ENCODE assay signal across 31 cellular contexts in the genomic region with DNA sequence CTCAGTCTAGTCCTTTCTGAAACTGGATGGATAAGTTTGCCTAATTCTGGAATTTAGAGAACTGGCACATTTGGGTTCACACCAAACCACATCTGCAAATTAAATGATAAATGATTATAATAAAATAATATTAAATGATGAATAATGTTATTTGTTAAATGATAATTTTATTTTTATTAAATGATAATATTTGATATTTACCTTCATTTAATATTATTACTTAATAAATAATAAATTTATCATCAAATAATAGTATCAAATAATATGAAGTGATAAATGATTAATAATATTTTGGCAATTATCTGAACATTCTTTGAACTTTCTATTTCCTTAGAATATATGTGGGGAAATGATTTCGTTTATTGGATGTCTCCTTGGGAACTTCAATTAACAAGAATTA.
"Had no signal": no experiment of that assay in that cellular context is flagged by ENCODE, and none has a peak within 500 bp of the region (broad histone marks: within the 10 kb centered on the region; RNA-seq: fewer than 3 reads in every experiment).

No MANE protein-coding gene starts in this region.

- H3K4me1 Mint-ChIP-seq: activated CD4-positive, alpha-beta T cell treated with anti-CD3 and anti-CD28 coated beads for 36 hours; activated CD4-positive, alpha-beta T cell treated with anti-CD3 and anti-CD28 coated beads, Interleukin-2, amount 10 ng/mL, durations not matched to agents 24 days and 14 days; activated CD8-positive, alpha-beta memory T cell treated with anti-CD3 and anti-CD28 coated beads, Interleukin-2, amount 10 ng/mL, durations not matched to agents 7 days and 5 days; activated naive CD4-positive, alpha-beta T cell treated with anti-CD3 and anti-CD28 coated beads, Interleukin-2, amount 50 U/mL, for 24 hours; activated naive CD8-positive, alpha-beta T cell treated with anti-CD3 and anti-CD28 coated beads for 36 hours; activated naive CD8-positive, alpha-beta T cell treated with anti-CD3 and anti-CD28 coated beads, Interleukin-2, amount 50 U/mL, for 24 hours had no signal

- H3K36me3 ChIP-seq: adrenal gland, colonic mucosa, gastrocnemius medialis, heart left ventricle, WERI-Rb-1 had no signal

- H3K9me3 ChIP-seq: adrenal gland, body of pancreas, colonic mucosa, gastrocnemius medialis, heart left ventricle had no signal

- H3K27me3 ChIP-seq: adrenal gland, body of pancreas, colonic mucosa, gastrocnemius medialis, heart left ventricle had no signal

- DNase-seq: activated CD4-positive, alpha-beta memory T cell treated with anti-CD3 and anti-CD28 coated beads for 36 hours; activated CD4-positive, alpha-beta T cell treated with anti-CD3 and anti-CD28 coated beads for 36 hours; activated CD4-positive, alpha-beta T cell treated with anti-CD3 and anti-CD28 coated beads, Interleukin-2, amount 10 ng/mL, durations not matched to agents 24 days and 14 days; activated CD4-positive, CD25-positive, alpha-beta regulatory T cell; activated CD4-positive, CD25-positive, alpha-beta regulatory T cell treated with anti-CD3 and anti-CD28 coated beads, Interleukin-2, amount 50 U/mL, for 72 hours; activated CD8-positive, alpha-beta memory T cell treated with anti-CD3 and anti-CD28 coated beads, Interleukin-2, amount 10 ng/mL, durations not matched to agents 7 days and 5 days; activated CD8-positive, alpha-beta memory T cell treated with anti-CD3 and anti-CD28 coated beads, Interleukin-2, amount 50 U/mL, for 4 hours; activated CD8-positive, alpha-beta T cell treated with anti-CD3 and anti-CD28 coated beads, Interleukin-2, amount 10 ng/mL, durations not matched to agents 7 days and 5 days; activated effector memory CD4-positive, alpha-beta T cell treated with anti-CD3 and anti-CD28 coated beads, Interleukin-2, amount 50 U/mL, for 16 hours; activated naive CD4-positive, alpha-beta T cell treated with anti-CD3 and anti-CD28 coated beads for 36 hours; activated naive CD8-positive, alpha-beta T cell treated with anti-CD3 and anti-CD28 coated beads for 36 hours; activated naive CD8-positive, alpha-beta T cell treated with anti-CD3 and anti-CD28 coated beads, Interleukin-2, amount 50 U/mL, for 24 hours; activated T-cell treated with anti-CD3 and anti-CD28 coated beads, Interleukin-2, amount 50 U/mL, for 1 hour; activated T-cell treated with anti-CD3 and anti-CD28 coated beads, Interleukin-2, amount 50 U/mL, for 48 hours; adrenal gland; amygdala; aorta; body of pancreas; caudate nucleus; colonic mucosa; effector CD8-positive, alpha-beta T cell; foreskin fibroblast; gastrocnemius medialis; glutamatergic neuron; heart left ventricle; T-helper 2 cell; WERI-Rb-1 had no signal

- H3K4me1 ChIP-seq: adrenal gland, body of pancreas, colonic mucosa, gastrocnemius medialis, heart left ventricle had no signal

- H3K27ac Mint-ChIP-seq: activated CD4-positive, alpha-beta memory T cell treated with anti-CD3 and anti-CD28 coated beads for 36 hours; activated CD4-positive, alpha-beta T cell treated with anti-CD3 and anti-CD28 coated beads for 36 hours; activated CD4-positive, alpha-beta T cell treated with anti-CD3 and anti-CD28 coated beads, Interleukin-2, amount 10 ng/mL, durations not matched to agents 24 days and 14 days; activated CD8-positive, alpha-beta memory T cell treated with anti-CD3 and anti-CD28 coated beads, Interleukin-2, amount 10 ng/mL, durations not matched to agents 7 days and 5 days; activated CD8-positive, alpha-beta T cell treated with anti-CD3 and anti-CD28 coated beads, Interleukin-2, amount 10 ng/mL, durations not matched to agents 7 days and 5 days; activated naive CD4-positive, alpha-beta T cell treated with anti-CD3 and anti-CD28 coated beads for 36 hours; activated naive CD4-positive, alpha-beta T cell treated with anti-CD3 and anti-CD28 coated beads, Interleukin-2, amount 50 U/mL, for 24 hours; activated naive CD8-positive, alpha-beta T cell treated with anti-CD3 and anti-CD28 coated beads for 36 hours; activated naive CD8-positive, alpha-beta T cell treated with anti-CD3 and anti-CD28 coated beads, Interleukin-2, amount 50 U/mL, for 24 hours; activated T-helper 1 cell treated with anti-CD3 and anti-CD28 coated beads, Interleukin-12 subunit alpha, Interleukin-12 subunit beta, Interleukin-2, Interleukin-4 antibody, amounts not matched to agents 30 ng/mL and 10 ng/mL and 1 ng/mL, durations not matched to agents 14 hours and 24 hours and 36 hours; activated T-helper 2 cell treated with anti-CD3 and anti-CD28 coated beads, Interferon-gamma antibody, Interleukin-2, Interleukin-4, amounts not matched to agents 10 μg/mL and 5 μg/mL and 100 μg/mL, durations not matched to agents 14 hours and 24 hours and 36 hours had no signal

- H3K4me3 Mint-ChIP-seq: activated CD4-positive, alpha-beta memory T cell treated with anti-CD3 and anti-CD28 coated beads for 36 hours; activated CD4-positive, alpha-beta T cell treated with anti-CD3 and anti-CD28 coated beads for 36 hours; activated CD4-positive, alpha-beta T cell treated with anti-CD3 and anti-CD28 coated beads, Interleukin-2, amount 10 ng/mL, durations not matched to agents 24 days and 14 days; activated CD8-positive, alpha-beta memory T cell treated with anti-CD3 and anti-CD28 coated beads, Interleukin-2, amount 10 ng/mL, durations not matched to agents 7 days and 5 days; activated CD8-positive, alpha-beta T cell treated with anti-CD3 and anti-CD28 coated beads, Interleukin-2, amount 10 ng/mL, durations not matched to agents 7 days and 5 days; activated naive CD4-positive, alpha-beta T cell treated with anti-CD3 and anti-CD28 coated beads for 36 hours; activated naive CD4-positive, alpha-beta T cell treated with anti-CD3 and anti-CD28 coated beads, Interleukin-2, amount 50 U/mL, for 24 hours; activated naive CD8-positive, alpha-beta T cell treated with anti-CD3 and anti-CD28 coated beads for 36 hours; activated naive CD8-positive, alpha-beta T cell treated with anti-CD3 and anti-CD28 coated beads, Interleukin-2, amount 50 U/mL, for 24 hours; activated T-helper 1 cell treated with anti-CD3 and anti-CD28 coated beads, Interleukin-12 subunit alpha, Interleukin-12 subunit beta, Interleukin-2, Interleukin-4 antibody, amounts not matched to agents 30 ng/mL and 10 ng/mL and 1 ng/mL, durations not matched to agents 14 hours and 24 hours and 36 hours had no signal

- ATAC-seq: activated CD4-positive, alpha-beta T cell treated with anti-CD3 and anti-CD28 coated beads for 36 hours; activated CD8-positive, alpha-beta memory T cell treated with anti-CD3 and anti-CD28 coated beads, Interleukin-2, amount 10 ng/mL, durations not matched to agents 7 days and 5 days; activated CD8-positive, alpha-beta T cell treated with anti-CD3 and anti-CD28 coated beads, Interleukin-2, amount 10 ng/mL, durations not matched to agents 7 days and 5 days; activated naive CD8-positive, alpha-beta T cell treated with anti-CD3 and anti-CD28 coated beads, Interleukin-2, amount 50 U/mL, for 24 hours; body of pancreas; esophagus mucosa; gastrocnemius medialis; heart left ventricle had no signal

- H3K9me3 Mint-ChIP-seq: activated CD4-positive, alpha-beta T cell treated with anti-CD3 and anti-CD28 coated beads, Interleukin-2, amount 10 ng/mL, durations not matched to agents 24 days and 14 days; activated naive CD4-positive, alpha-beta T cell treated with anti-CD3 and anti-CD28 coated beads, Interleukin-2, amount 50 U/mL, for 24 hours; activated naive CD8-positive, alpha-beta T cell treated with anti-CD3 and anti-CD28 coated beads, Interleukin-2, amount 50 U/mL, for 24 hours; activated T-helper 1 cell treated with anti-CD3 and anti-CD28 coated beads, Interleukin-12 subunit alpha, Interleukin-12 subunit beta, Interleukin-2, Interleukin-4 antibody, amounts not matched to agents 30 ng/mL and 10 ng/mL and 1 ng/mL, durations not matched to agents 14 hours and 24 hours and 36 hours had no signal

- H3K4me3 ChIP-seq: adrenal gland, body of pancreas, colonic mucosa, gastrocnemius medialis, heart left ventricle had no signal

- H3K27me3 Mint-ChIP-seq: activated CD4-positive, alpha-beta memory T cell treated with anti-CD3 and anti-CD28 coated beads for 36 hours; activated CD4-positive, alpha-beta T cell treated with anti-CD3 and anti-CD28 coated beads for 36 hours; activated CD4-positive, alpha-beta T cell treated with anti-CD3 and anti-CD28 coated beads, Interleukin-2, amount 10 ng/mL, durations not matched to agents 24 days and 14 days; activated CD8-positive, alpha-beta memory T cell treated with anti-CD3 and anti-CD28 coated beads, Interleukin-2, amount 10 ng/mL, durations not matched to agents 7 days and 5 days; activated naive CD4-positive, alpha-beta T cell treated with anti-CD3 and anti-CD28 coated beads, Interleukin-2, amount 50 U/mL, for 24 hours; activated naive CD8-positive, alpha-beta T cell treated with anti-CD3 and anti-CD28 coated beads for 36 hours; activated naive CD8-positive, alpha-beta T cell treated with anti-CD3 and anti-CD28 coated beads, Interleukin-2, amount 50 U/mL, for 24 hours had no signal

- H3K27ac ChIP-seq: adrenal gland, body of pancreas, colonic mucosa, gastrocnemius medialis, heart left ventricle, WERI-Rb-1 had no signal

- H3K36me3 Mint-ChIP-seq: activated CD4-positive, alpha-beta memory T cell treated with anti-CD3 and anti-CD28 coated beads for 36 hours; activated CD8-positive, alpha-beta memory T cell treated with anti-CD3 and anti-CD28 coated beads, Interleukin-2, amount 10 ng/mL, durations not matched to agents 7 days and 5 days; activated naive CD4-positive, alpha-beta T cell treated with anti-CD3 and anti-CD28 coated beads, Interleukin-2, amount 50 U/mL, for 24 hours; activated naive CD8-positive, alpha-beta T cell treated with anti-CD3 and anti-CD28 coated beads for 36 hours had no signal
